34 cellular contexts compared by ENCODE assay signal in the genomic region with DNA sequence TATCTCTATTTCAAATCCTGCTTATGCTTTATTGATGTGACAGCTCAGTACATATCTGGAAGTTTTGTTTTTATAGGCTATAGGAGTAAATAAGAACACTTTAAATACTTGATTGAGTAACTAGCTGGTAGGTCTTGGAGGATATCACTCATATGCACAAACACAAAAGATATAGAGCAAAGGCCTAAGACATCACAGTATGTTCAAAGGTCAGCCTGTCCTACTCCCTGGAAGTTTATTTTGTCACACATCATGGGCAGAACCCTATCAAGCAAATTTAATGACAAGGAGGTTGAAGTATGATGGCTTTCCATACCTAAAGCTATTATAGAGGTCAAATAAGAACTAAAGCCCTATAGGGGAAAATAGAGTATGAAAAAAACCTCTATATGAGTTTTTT.
DNase-seq lines count a peak whose midpoint lies in the region; ATAC-seq, FAIRE-seq and TF ChIP-seq lines count a peak whose summit lies in the region.
"Had no signal": no experiment of that assay in that cellular context is flagged by ENCODE, and none has a peak within 500 bp of the region (broad histone marks: within the 10 kb centered on the region; RNA-seq: fewer than 3 reads in every experiment).

No MANE protein-coding gene starts in this region.

- H3K4me1 Mint-ChIP-seq in HFFc6 (ENCODE audit: low read depth), result no peaks in the 10 kb centered on the region
- H3K4me1 Mint-ChIP-seq: CD4-positive, alpha-beta memory T cell; CD4-positive, CD25-positive, alpha-beta regulatory T cell; CD8-positive, alpha-beta memory T cell had no signal

- H3K9me3 ChIP-seq in mucosa of descending colon (no peaks in the 10 kb centered on the region), small intestine (ENCODE audit: control insufficient read depth, low read depth) (no peaks in the 10 kb centered on the region)
- H3K9me3 ChIP-seq: A549, BE2C had no signal

- FAIRE-seq in small intestine (lab: Jason Lieb, UNC), result no peak
- FAIRE-seq: A549, D721Med had no signal

- no peaks in the 10 kb centered on the region for H3K36me3 ChIP-seq in mucosa of descending colon (ENCODE audit: low read depth)
- no peaks in the 10 kb centered on the region for H3K36me3 ChIP-seq in small intestine (ENCODE audit: control insufficient read depth in 2 of 2, insufficient read depth in 2 of 2, low read length in 2 of 2)
- H3K36me3 ChIP-seq: BE2C; BLaER1; BLaER1 treated with 17β-estradiol and CSF1 and Interleukin-3, amounts not matched to agents 10 nM and 100 nM had no signal

- H3K27me3 ChIP-seq in small intestine (ENCODE audit: control insufficient read depth in 2 of 2, insufficient read depth in 2 of 2, low read length in 2 of 2), result no peaks in the 10 kb centered on the region
- H3K27me3 ChIP-seq: BE2C, BLaER1 had no signal

- DNase-seq in left colon (no peak), mucosa of descending colon (no peak), small intestine (peak; percentile 25), HFFc6 (no peak), cerebellar nuclear complex (lab: John Stamatoyannopoulos, UW) (no peak)
- DNase-seq: 8988T; ACHN; AML-193; BE2C; C1 segment of cervical spinal cord; Caco-2; Calu3; CD4-positive, alpha-beta memory T cell; CD4-positive, alpha-beta T cell; CD4-positive, CD25-positive, alpha-beta regulatory T cell; CD8-positive, alpha-beta memory T cell; CD8-positive, alpha-beta T cell; COR-L47; DMS 273 treated with DMSO at 0.1 percent for 48 hours; DMS153; DMS53; DMS79; DMS79 treated with DMSO at 0.1 percent for 48 hours; DND-41; EL had no signal

- H3K27ac ChIP-seq in small intestine (ENCODE audit: low read depth in 1 of 2, low read length in 1 of 2), result no peak overlapping the region
- H3K27ac ChIP-seq: 22Rv1, A549, BLaER1, C4-2B had no signal

- H3K27ac Mint-ChIP-seq in HFFc6, result no peak overlapping the region
- H3K27ac Mint-ChIP-seq: B cell; CD14-positive monocyte; CD4-positive, alpha-beta memory T cell; CD4-positive, alpha-beta T cell; CD4-positive, CD25-positive, alpha-beta regulatory T cell; CD8-positive, alpha-beta memory T cell; CD8-positive, alpha-beta T cell had no signal

- H3K4me3 ChIP-seq in mucosa of descending colon (no peak overlapping the region), small intestine (ENCODE audit: low read depth in 1 of 2, low read length in 2 of 2) (no peak overlapping the region)
- H3K4me3 ChIP-seq: A549; BLaER1; BLaER1 treated with 17β-estradiol and CSF1 and Interleukin-3, amounts not matched to agents 10 nM and 100 nM had no signal

- no peaks in the 10 kb centered on the region for H3K36me3 Mint-ChIP-seq in HFFc6 (ENCODE audit: low read depth)
- H3K36me3 Mint-ChIP-seq: CD14-positive monocyte; CD4-positive, alpha-beta memory T cell; CD4-positive, CD25-positive, alpha-beta regulatory T cell; CD8-positive, alpha-beta memory T cell; CD8-positive, alpha-beta T cell had no signal

- intact Hi-C loops in left colon (cut with DNase I, micrococcal nuclease) (no loop called here), mucosa of descending colon (cut with DNase I, micrococcal nuclease) (no loop called here)

- H3K9me3 Mint-ChIP-seq in HFFc6, result peaks cover 2% of the 10 kb centered on the region
- H3K9me3 Mint-ChIP-seq: CD4-positive, alpha-beta T cell; CD4-positive, CD25-positive, alpha-beta regulatory T cell; CD8-positive, alpha-beta T cell had no signal

- ATAC-seq in left colon, result peak; percentile 68
- peak; percentile 63 for ATAC-seq in mucosa of descending colon
- ATAC-seq in HG03460 (IDR thresholded peaks at IDR 0.05; ENCODE audit: unreplicated experiment), result no peak
- ATAC-seq: A549; CD8-positive, alpha-beta T cell had no signal

- H3K4me3 Mint-ChIP-seq in HFFc6, result no peak overlapping the region
- H3K4me3 Mint-ChIP-seq: B cell; CD14-positive monocyte; CD4-positive, alpha-beta memory T cell; CD4-positive, alpha-beta T cell; CD8-positive, alpha-beta memory T cell; CD8-positive, alpha-beta T cell had no signal

- TF ChIP-seq CTCF in mucosa of descending colon (IDR thresholded peaks at IDR 0.05), result no peak
- no peak for TF ChIP-seq CTCF in HFFc6 (IDR thresholded peaks at IDR 0.05)

- no peaks in the 10 kb centered on the region for H3K4me1 ChIP-seq in mucosa of descending colon (ENCODE audit: low read depth)
- no peaks in the 10 kb centered on the region for H3K4me1 ChIP-seq in small intestine (ENCODE audit: control insufficient read depth in 2 of 2, insufficient read depth in 1 of 2, low read depth in 1 of 2, low read length in 1 of 2)
- H3K4me1 ChIP-seq: A549, BE2C, Caco-2 had no signal

- H3K27me3 Mint-ChIP-seq in HFFc6 (ENCODE audit: insufficient read depth), result peaks cover 1% of the 10 kb centered on the region; the same call in 1 of the 2 replicates
- H3K27me3 Mint-ChIP-seq: B cell had no signal
